19 cellular contexts compared by ENCODE assay signal in genomic region chr1:104182251-104182650, GRCh38.
"Had no signal": no experiment of that assay in that cellular context is flagged by ENCODE, and none has a peak within 500 bp of the region (broad histone marks: within the 10 kb centered on the region; RNA-seq: fewer than 3 reads in every experiment).

No MANE protein-coding gene starts in this region.

- H3K27ac ChIP-seq: body of pancreas, cardiac muscle cell, heart right ventricle, sigmoid colon, uterus had no signal

- H3K4me2 ChIP-seq: smooth muscle cell had no signal

- H3K4me3 ChIP-seq: body of pancreas, cardiac muscle cell, heart right ventricle, sigmoid colon, smooth muscle cell, uterus had no signal

- ATAC-seq: body of pancreas; heart right ventricle; left colon; stimulated activated naive B cell treated with anti-CD40 and anti-IgM and Interleukin-4, amounts not matched to agents 10 μg/mL and 1 μg/mL and 100 μg/mL, for 72 hours had no signal

- H3K4me1 ChIP-seq: body of pancreas, heart right ventricle, sigmoid colon, uterus had no signal

- DNase-seq: activated gamma-delta T cell treated with Interleukin-2 at 50 U/mL for 16 hours; activated T-cell treated with anti-CD3 and anti-CD28 coated beads, Interleukin-2, amount 50 U/mL, for 1 hour; anterior cingulate cortex; body of pancreas; heart right ventricle; left colon; naive B cell; occipital lobe; retina; sigmoid colon; stimulated activated CD4-positive, alpha-beta T cell treated with anti-CD3 and anti-CD28 coated beads, Interleukin-15, amount 100 ng/mL, for 24 hours; stimulated activated naive B cell treated with anti-CD40 and anti-IgM and Interleukin-4, amounts not matched to agents 10 μg/mL and 1 μg/mL and 100 μg/mL, for 72 hours; trophoblast cell; uterus had no signal

- H3K27me3 ChIP-seq: body of pancreas, cardiac muscle cell, heart right ventricle, sigmoid colon, uterus had no signal

- H3K36me3 ChIP-seq: cardiac muscle cell, heart right ventricle, sigmoid colon, uterus had no signal

- H3K9me3 ChIP-seq: body of pancreas, sigmoid colon, uterus had no signal

- FAIRE-seq: endometrium, keratinocyte, TTC549 had no signal
